ENCODE assay signal across 25 cellular contexts in genomic region chr15:64808785-64809453, GRCh38. TPM values are rescaled to one million over a fixed set of nuclear protein-coding genes. Genes with fewer than 3 reads are reported as not detected.
DNase-seq lines count a peak whose midpoint lies in the region; ATAC-seq and TF ChIP-seq lines count a peak whose summit lies in the region.
"Had no signal": no experiment of that assay in that cellular context is flagged by ENCODE, and none has a peak within 500 bp of the region (broad histone marks: within the 10 kb centered on the region; RNA-seq: fewer than 3 reads in every experiment).

No MANE protein-coding gene starts in this region.

- H4K20me1 ChIP-seq in GM23338 (replicated peaks; ENCODE audit: insufficient read depth), result no peaks in the 10 kb centered on the region

- 73 to 80% methylated on average over 10 of the region's 10 CpGs for WGBS in sigmoid colon, 2 donors

- H3K4me1 ChIP-seq in GM23338 (ENCODE audit: insufficient read depth), result peaks cover 48% of the 10 kb centered on the region
- peaks cover 0 to 48% (median 43%) of the 10 kb centered on the region in 4 donors for H3K4me1 ChIP-seq in sigmoid colon
- H3K4me1 ChIP-seq: prostate gland had no signal

- H3K4me3 ChIP-seq in GM23338 (peak overlapping the region; percentile 54), iPS-11a (ENCODE audit: low read depth, low read length) (peak overlapping the region; percentile 0), sigmoid colon (no peak overlapping the region)
- H3K4me3 ChIP-seq: coronary artery, GM23248, mucosa of descending colon, prostate gland had no signal

- H3K9me3 ChIP-seq in sigmoid colon, result no peaks in the 10 kb centered on the region
- H3K9me3 ChIP-seq: mucosa of descending colon, prostate gland had no signal

- no peaks in the 10 kb centered on the region for H3K9me2 ChIP-seq in GM23338 (ENCODE audit: insufficient read depth)

- H3F3A ChIP-seq in GM23338 (replicated peaks; ENCODE audit: low read depth), result peaks cover 20% of the 10 kb centered on the region

- no peaks in the 10 kb centered on the region for H3K36me3 ChIP-seq in GM23338 (ENCODE audit: insufficient read depth)
- no peaks in the 10 kb centered on the region for H3K36me3 ChIP-seq in sigmoid colon
- H3K36me3 ChIP-seq: prostate gland had no signal

- H3K27ac Mint-ChIP-seq in GM23338, result peak overlapping the region; percentile 97
- H3K27ac Mint-ChIP-seq: activated CD4-positive, alpha-beta memory T cell treated with anti-CD3 and anti-CD28 coated beads for 36 hours; stimulated activated effector memory CD8-positive, alpha-beta T cell treated with anti-CD3 and anti-CD28 coated beads, Interleukin-12 subunit alpha, Interleukin-12 subunit beta, amount 100 ng/mL, for 72 hours had no signal

- DNase-seq in GM23338 (ENCODE audit: low spot score) (peak; percentile 91), NCI-H69 (lab: John Stamatoyannopoulos, UW) (peak; percentile 28), sigmoid colon (no peak), NCI-H1092 treated with DMSO at 0.1 percent for 48 hours (lab: John Stamatoyannopoulos, UW) (no peak)
- DNase-seq in activated T-cell treated with anti-CD3 and anti-CD28 coated beads, Interleukin-2, amount 50 U/mL, for 4 hours, result no peak
- DNase-seq: activated CD4-positive, alpha-beta memory T cell treated with anti-CD3 and anti-CD28 coated beads for 36 hours; activated gamma-delta T cell treated with Interleukin-2 at 50 U/mL for 16 hours; CD4-positive, alpha-beta memory T cell; GF-D8; glutamatergic neuron; GM23248; islet precursor cell; mucosa of descending colon; NCI-H1436 treated with DMSO at 0.1 percent for 48 hours; NCI-H524; T-helper 9 cell had no signal

- intact Hi-C loops in sigmoid colon (cut with DNase I), result loop anchor here (1.0 to 5.0 kb wide), 2 partner anchors 69 to 117 kb away; no protein-coding TSS in a partner anchor

- no peaks in the 10 kb centered on the region for H3K27me3 ChIP-seq in GM23338 (ENCODE audit: insufficient read depth)
- no peaks in the 10 kb centered on the region for H3K27me3 ChIP-seq in sigmoid colon

- peak; percentile 24 for ATAC-seq in GM23338
- ATAC-seq in activated T-cell treated with anti-CD3 and anti-CD28 coated beads, Interleukin-2, amount 50 U/mL, for 4 hours, result no peak
- no peak for ATAC-seq in GM21360 (IDR thresholded peaks at IDR 0.05; ENCODE audit: unreplicated experiment)
- ATAC-seq: mucosa of descending colon had no signal

- no peak overlapping the region for H2AFZ ChIP-seq in GM23338
- H2AFZ ChIP-seq: GM23248 had no signal

- TF ChIP-seq EP300 in sigmoid colon (IDR thresholded peaks at IDR 0.05), result no peak

- H3K27ac ChIP-seq in GM23338 (ENCODE audit: low read depth) (peak overlapping the region; percentile 100), sigmoid colon (peak overlapping the region; percentile 89 to 91 (median 90))
- H3K27ac ChIP-seq: GM23248, prostate gland had no signal

- TF ChIP-seq CTCF in GM23338 (conservative IDR thresholded peaks at IDR 0.05; ENCODE audit: low read depth in 2 of 2), result no peak
- no peak for TF ChIP-seq CTCF in sigmoid colon (IDR thresholded peaks at IDR 0.05)

- H3K4me2 ChIP-seq in GM23338, result peak overlapping the region; percentile 72

- H3K36me3 Mint-ChIP-seq in GM23338 (ENCODE audit: low read depth), result peaks cover 5% of the 10 kb centered on the region; the same call in 1 of the 3 replicates
- H3K36me3 Mint-ChIP-seq in activated T-cell treated with anti-CD3 and anti-CD28 coated beads, Interleukin-2, amount 50 U/mL, for 4 hours (ENCODE audit: insufficient read depth), result no peaks in the 10 kb centered on the region
- H3K36me3 Mint-ChIP-seq: activated CD4-positive, alpha-beta memory T cell treated with anti-CD3 and anti-CD28 coated beads for 36 hours; brain; CD4-positive, alpha-beta memory T cell; stimulated activated effector memory CD8-positive, alpha-beta T cell treated with anti-CD3 and anti-CD28 coated beads, Interleukin-12 subunit alpha, Interleukin-12 subunit beta, amount 100 ng/mL, for 72 hours had no signal

- no peaks in the 10 kb centered on the region for H3K9me3 Mint-ChIP-seq in GM23338
- no peaks in the 10 kb centered on the region for H3K9me3 Mint-ChIP-seq in activated T-cell treated with anti-CD3 and anti-CD28 coated beads, Interleukin-2, amount 50 U/mL, for 4 hours
- H3K9me3 Mint-ChIP-seq: activated CD4-positive, alpha-beta memory T cell treated with anti-CD3 and anti-CD28 coated beads for 36 hours; IgD-negative memory B cell; stimulated activated effector memory CD8-positive, alpha-beta T cell treated with anti-CD3 and anti-CD28 coated beads, Interleukin-12 subunit alpha, Interleukin-12 subunit beta, amount 100 ng/mL, for 72 hours had no signal

- H3K27me3 Mint-ChIP-seq in GM23338 (ENCODE audit: insufficient read depth, low read depth, poor library complexity), result peaks cover 38% of the 10 kb centered on the region
- peaks cover 8% of the 10 kb centered on the region for H3K27me3 Mint-ChIP-seq in activated T-cell treated with anti-CD3 and anti-CD28 coated beads, Interleukin-2, amount 50 U/mL, for 4 hours (ENCODE audit: low read depth)
- H3K27me3 Mint-ChIP-seq: CD4-positive, alpha-beta memory T cell had no signal

- H3K4me1 Mint-ChIP-seq in GM23338, result peaks cover 73% of the 10 kb centered on the region
- H3K4me1 Mint-ChIP-seq in activated T-cell treated with anti-CD3 and anti-CD28 coated beads, Interleukin-2, amount 50 U/mL, for 4 hours (ENCODE audit: low read depth), result peaks cover 1% of the 10 kb centered on the region
- H3K4me1 Mint-ChIP-seq: stimulated activated effector memory CD8-positive, alpha-beta T cell treated with anti-CD3 and anti-CD28 coated beads, Interleukin-12 subunit alpha, Interleukin-12 subunit beta, amount 100 ng/mL, for 72 hours had no signal

- H3K4me3 Mint-ChIP-seq in GM23338, result peak overlapping the region; percentile 70
- H3K4me3 Mint-ChIP-seq in activated T-cell treated with anti-CD3 and anti-CD28 coated beads, Interleukin-2, amount 50 U/mL, for 4 hours, result no peak overlapping the region
- H3K4me3 Mint-ChIP-seq: activated CD4-positive, alpha-beta memory T cell treated with anti-CD3 and anti-CD28 coated beads for 36 hours; brain; CD4-positive, alpha-beta memory T cell; IgD-negative memory B cell; stimulated activated effector memory CD8-positive, alpha-beta T cell treated with anti-CD3 and anti-CD28 coated beads, Interleukin-12 subunit alpha, Interleukin-12 subunit beta, amount 100 ng/mL, for 72 hours had no signal

- 0 out of 2 replicates have a peak, but pooled peaks cover 2% of the 10 kb centered on the region for H3K79me2 ChIP-seq in GM23338 (replicated peaks; ENCODE audit: insufficient read depth)

- TF ChIP-seq POLR2A in sigmoid colon (IDR thresholded peaks at IDR 0.05), result no peak

TF ChIP-seq in GM23338, 12 proteins besides CTCF, POLR2A, EP300 and RAD21 (continues in another document):
- TF ChIP-seq ZNF114 (CRISPR knock-in tag; IDR thresholded peaks at IDR 0.05) (no peak), NANOG (IDR thresholded peaks at IDR 0.05; ENCODE audit: borderline replicate concordance) (peak; percentile 93), ZNF331 (CRISPR knock-in tag; IDR thresholded peaks at IDR 0.05; ENCODE audit: low read depth) (no peak), STAT1 (IDR thresholded peaks at IDR 0.05; ENCODE audit: unreplicated experiment) (no peak), JUNB (IDR thresholded peaks at IDR 0.05; ENCODE audit: unreplicated experiment) (no peak)

RNA-seq across cellular contexts. Expression of gene PIF1, which starts 16.5 kb away (rescaled TPM):
- total RNA-seq in GM23338 (2014; rRNA removed; shearing (Covaris generic)), result 193 and 200 TPM in 2 replicates
- polyA plus RNA-seq in GM23338 (2016; fragmentation: Nextera tagmentation; extraction: Ambion mirVana) (106 and 116 TPM in 2 replicates), sigmoid colon (10 to 100 TPM in 1 of 3 donors, 1 to 10 TPM in 1, under 1 TPM in 1; 0.69 to 12.9 (median 2.4) TPM)
- total RNA-seq in sigmoid colon, result 1 to 10 TPM; 1.2 to 6.9 (median 2.5) TPM
- total RNA-seq in activated T-cell treated with anti-CD3 and anti-CD28 coated beads, Interleukin-2, amount 50 U/mL, for 4 hours, result 1 to 10 TPM; 1.5 to 2.2 (median 1.6) TPM
- polyA plus RNA-seq: CD4-positive, alpha-beta memory T cell had no signal

RNA-seq across cellular contexts. Expression of gene PLEKHO2, which starts 32.8 kb away (rescaled TPM):
- total RNA-seq in GM23338 (2014; rRNA removed; shearing (Covaris generic)), result 27.8 and 29.4 TPM in 2 replicates
- polyA plus RNA-seq in GM23338 (2016; fragmentation: Nextera tagmentation; extraction: Ambion mirVana), result 9.0 TPM in 2 replicates
- 10 to 100 TPM; 20.1 to 43.4 (median 23.0) TPM for total RNA-seq in sigmoid colon
- polyA plus RNA-seq in sigmoid colon, result 10 to 100 TPM; 11.4 to 17.9 (median 12.7) TPM
- total RNA-seq in activated T-cell treated with anti-CD3 and anti-CD28 coated beads, Interleukin-2, amount 50 U/mL, for 4 hours, result 10 to 100 TPM in 2 of 3 donors, 1 to 10 TPM in 1; 9.3 to 14.2 (median 13.0) TPM

RNA-seq across cellular contexts. Expression of gene RBPMS2, which starts 33.5 kb away (rescaled TPM):
- 36.9 and 53.3 TPM in 2 replicates for total RNA-seq in GM23338 (2014; rRNA removed; shearing (Covaris generic))
- 171 and 179 TPM in 2 replicates for polyA plus RNA-seq in GM23338 (2016; fragmentation: Nextera tagmentation; extraction: Ambion mirVana)
- 10 to 100 TPM; 22.1 to 58.2 (median 23.6) TPM for total RNA-seq in sigmoid colon
- 1 to 10 TPM in 2 of 3 donors, under 1 TPM in 1; 0.69 to 7.3 (median 4.8) TPM for polyA plus RNA-seq in sigmoid colon
- total RNA-seq in activated T-cell treated with anti-CD3 and anti-CD28 coated beads, Interleukin-2, amount 50 U/mL, for 4 hours, result under 1 TPM in 2 of 3 donors, not detected in 1; 0.10 to 0.22 TPM
- total RNA-seq: CD4-positive, alpha-beta memory T cell; GM23248; temporal lobe had no signal
- polyA plus RNA-seq: CD4-positive, alpha-beta memory T cell; neural cell had no signal

Comparison
In these comparisons a context has a peak if more than half of its experiments do, and no peak if none do; other contexts are left out.
1. DNase-seq: peak in GM23338 (single experiment) and NCI-H69 (single experiment); none in sigmoid colon (single experiment), activated T-cell treated with anti-CD3 and anti-CD28 coated beads, Interleukin-2, amount 50 U/mL, for 4 hours (single experiment) and NCI-H1092 treated with DMSO at 0.1 percent for 48 hours (single experiment).
2. H3K4me3 ChIP-seq: peak in GM23338 (single experiment) and iPS-11a (single experiment); none in sigmoid colon (0 of 4).
3. RNA of gene PIF1, which starts 16.5 kb away (total RNA-seq): 193 to 200 TPM in GM23338; 1.2 to 6.9 TPM in sigmoid colon and 1.5 to 2.2 TPM in activated T-cell treated with anti-CD3 and anti-CD28 coated beads, Interleukin-2, amount 50 U/mL, for 4 hours; every median in the first group is over 10 times any median in the second.
4. RNA of gene RBPMS2, which starts 33.5 kb away (total RNA-seq): 36.9 to 53.3 TPM in GM23338 and 22.1 to 58.2 TPM in sigmoid colon; 0.10 to 0.22 TPM in activated T-cell treated with anti-CD3 and anti-CD28 coated beads, Interleukin-2, amount 50 U/mL, for 4 hours; every median in the first group is over 10 times any median in the second.